ENCODE assay signal across 20 cellular contexts in the genomic region with DNA sequence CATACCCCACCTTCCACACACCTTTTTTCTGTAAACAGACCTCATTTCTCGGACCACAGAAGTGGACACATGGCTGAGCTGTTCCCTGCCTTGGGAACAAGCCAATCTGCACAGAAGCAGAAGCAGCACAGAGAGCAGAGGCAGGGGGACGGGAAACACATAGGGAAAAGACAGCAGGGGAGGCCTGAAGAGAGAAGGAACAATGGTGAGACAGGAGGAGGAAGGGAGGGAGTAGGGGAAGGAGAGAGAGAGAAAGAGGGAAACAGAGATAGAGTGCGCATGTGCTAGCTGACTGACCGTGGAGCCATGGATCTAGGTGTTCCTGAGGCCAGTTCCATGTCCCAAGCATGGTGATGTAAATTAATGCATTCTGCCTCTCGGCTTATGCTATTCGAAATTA.
DNase-seq lines count a peak whose midpoint lies in the region; ATAC-seq and TF ChIP-seq lines count a peak whose summit lies in the region.
"Had no signal": no experiment of that assay in that cellular context is flagged by ENCODE, and none has a peak within 500 bp of the region (broad histone marks: within the 10 kb centered on the region; RNA-seq: fewer than 3 reads in every experiment).

No MANE protein-coding gene starts in this region.

- no peak overlapping the region for H2BK120ac ChIP-seq in neuronal stem cell (ENCODE audit: low read depth, low read length)

- CTCF ChIA-PET in activated CD8-positive, alpha-beta T cell treated with anti-CD3 and anti-CD28 coated beads, Interleukin-2, amount 10 ng/mL, durations not matched to agents 7 days and 5 days (lab: Charles Lee) = no interaction called here
- CTCF ChIA-PET in activated CD8-positive, alpha-beta T cell treated with anti-CD3 and anti-CD28 coated beads for 36 hours (lab: Charles Lee) = no interaction called here

- no peak overlapping the region for H4K8ac ChIP-seq in neuronal stem cell (ENCODE audit: low read depth, low read length)

- H3K4me1 ChIP-seq in neuronal stem cell (ENCODE audit: control insufficient read depth in 2 of 2, insufficient read depth in 1 of 2, low read depth in 1 of 2, low read length in 2 of 2) = peaks cover 0 to 13% of the 10 kb centered on the region in 2 donors
- H3K4me1 ChIP-seq: HAP-1, Peyer's patch had no signal

- no peaks in the 10 kb centered on the region for H3K9me3 Mint-ChIP-seq in activated CD8-positive, alpha-beta T cell treated with anti-CD3 and anti-CD28 coated beads, Interleukin-2, amount 10 ng/mL, durations not matched to agents 7 days and 5 days (ENCODE audit: insufficient read depth)
- H3K9me3 Mint-ChIP-seq in activated CD8-positive, alpha-beta T cell treated with anti-CD3 and anti-CD28 coated beads for 36 hours = no peaks in the 10 kb centered on the region
- H3K9me3 Mint-ChIP-seq: CD4-positive, CD25-positive, alpha-beta regulatory T cell had no signal

- no peak for TF ChIP-seq CTCF in activated CD8-positive, alpha-beta T cell treated with anti-CD3 and anti-CD28 coated beads for 36 hours (IDR thresholded peaks at IDR 0.05)

- H2BK15ac ChIP-seq in neuronal stem cell (ENCODE audit: low read length) = no peak overlapping the region

- H3K4me3 Mint-ChIP-seq in activated CD8-positive, alpha-beta T cell treated with anti-CD3 and anti-CD28 coated beads, Interleukin-2, amount 10 ng/mL, durations not matched to agents 7 days and 5 days = no peak overlapping the region
- H3K4me3 Mint-ChIP-seq in activated CD8-positive, alpha-beta T cell treated with anti-CD3 and anti-CD28 coated beads for 36 hours = no peak overlapping the region
- H3K4me3 Mint-ChIP-seq: CD4-positive, CD25-positive, alpha-beta regulatory T cell had no signal

- H2BK12ac ChIP-seq in neuronal stem cell (ENCODE audit: low read length) = no peak overlapping the region

- DNase-seq in activated CD8-positive, alpha-beta T cell treated with anti-CD3 and anti-CD28 coated beads, Interleukin-2, amount 10 ng/mL, durations not matched to agents 7 days and 5 days = no peak
- DNase-seq in activated CD8-positive, alpha-beta T cell treated with anti-CD3 and anti-CD28 coated beads for 36 hours = no peak
- DNase-seq in islet precursor cell = peak; percentile 41
- DNase-seq in neuronal stem cell (ENCODE audit: low spot score) = no peak
- no peak for DNase-seq in NCI-H524 (lab: John Stamatoyannopoulos, UW)
- no peak for DNase-seq in SIG-M5 (lab: John Stamatoyannopoulos, UW)
- DNase-seq in T1000 (lab: John Stamatoyannopoulos, UW) = no peak
- DNase-seq: 8988T; CD4-positive, CD25-positive, alpha-beta regulatory T cell; COR-L47; GDM1; NCI-H1417 treated with DMSO at 0.1 percent for 48 hours; NCI-H2029 treated with DMSO at 0.1 percent for 48 hours; NCI-H2171 treated with DMSO at 0.1 percent for 48 hours; NCI-H446 treated with DMSO at 0.1 percent for 48 hours; Peyer's patch; Right ventricle myocardium superior had no signal

- H3K9ac ChIP-seq in neuronal stem cell (ENCODE audit: low read depth, low read length, poor library complexity) = no peak overlapping the region
- H3K9ac ChIP-seq: KMS-11 had no signal

- H3K27me3 ChIP-seq in neuronal stem cell (ENCODE audit: control insufficient read depth in 3 of 3, insufficient read depth in 3 of 3, low read depth in 1 of 3, low read length in 3 of 3) = no peaks in the 10 kb centered on the region
- H3K27me3 ChIP-seq: Peyer's patch had no signal

- H3K23ac ChIP-seq in neuronal stem cell (ENCODE audit: low read depth, low read length, poor library complexity) = no peak overlapping the region

- H3K36me3 ChIP-seq in KOPT-K1 (ENCODE audit: insufficient read depth, low read length) (peaks cover 71% of the 10 kb centered on the region), neuronal stem cell (replicated peaks in 1 of 2; ENCODE audit: control insufficient read depth in 2 of 2, insufficient read depth in 2 of 2, low read length in 2 of 2) (peaks cover 13 to 49% of the 10 kb centered on the region in 2 donors)

- no peak overlapping the region for H3K4ac ChIP-seq in neuronal stem cell (ENCODE audit: low read length)

- H3K9me3 ChIP-seq in KOPT-K1 (ENCODE audit: insufficient read depth, low read length, poor library complexity, severe bottlenecking) = no peaks in the 10 kb centered on the region
- no peaks in the 10 kb centered on the region for H3K9me3 ChIP-seq in neuronal stem cell (replicated peaks in 1 of 2; ENCODE audit: control insufficient read depth in 2 of 2, insufficient read depth in 1 of 2, low read depth in 1 of 2, low read length in 2 of 2)
- H3K9me3 ChIP-seq: HAP-1, Peyer's patch had no signal

- no peak overlapping the region for H2AK5ac ChIP-seq in neuronal stem cell (ENCODE audit: low read depth, low read length)

- POLR2A ChIA-PET in activated CD8-positive, alpha-beta T cell treated with anti-CD3 and anti-CD28 coated beads, Interleukin-2, amount 10 ng/mL, durations not matched to agents 7 days and 5 days (lab: Charles Lee) = no interaction called here
- POLR2A ChIA-PET in activated CD8-positive, alpha-beta T cell treated with anti-CD3 and anti-CD28 coated beads for 36 hours (lab: Charles Lee) = no interaction called here

- H2AFZ ChIP-seq in neuronal stem cell (ENCODE audit: low read length) = no peak overlapping the region

- H3K4me2 ChIP-seq in neuronal stem cell (ENCODE audit: insufficient read depth, low read length, poor library complexity, severe bottlenecking) = no peak overlapping the region
- H3K4me2 ChIP-seq: KMS-11 had no signal

- H3K14ac ChIP-seq in neuronal stem cell (ENCODE audit: low read length) = no peak overlapping the region

- WGBS in neuronal stem cell (ENCODE audit: extremely low coverage in 2 of 2, insufficient read length in 2 of 2, insufficient replicate concordance in 1 of 2), 2 donors = no CpG with 5 or more reads among the region's 6 CpGs

- H3K18ac ChIP-seq in neuronal stem cell (ENCODE audit: low read length) = peak overlapping the region; percentile 71

- H3K36me3 Mint-ChIP-seq in activated CD8-positive, alpha-beta T cell treated with anti-CD3 and anti-CD28 coated beads, Interleukin-2, amount 10 ng/mL, durations not matched to agents 7 days and 5 days (ENCODE audit: low read depth) = peaks cover 44% of the 10 kb centered on the region
- H3K36me3 Mint-ChIP-seq in activated CD8-positive, alpha-beta T cell treated with anti-CD3 and anti-CD28 coated beads for 36 hours (ENCODE audit: low read depth) = peaks cover 50% of the 10 kb centered on the region

- intact Hi-C loops in activated CD8-positive, alpha-beta T cell treated with anti-CD3 and anti-CD28 coated beads for 36 hours (cut with micrococcal nuclease) = no loop called here

- H3K27ac Mint-ChIP-seq in activated CD8-positive, alpha-beta T cell treated with anti-CD3 and anti-CD28 coated beads, Interleukin-2, amount 10 ng/mL, durations not matched to agents 7 days and 5 days = peak overlapping the region; percentile 23
- H3K27ac Mint-ChIP-seq in activated CD8-positive, alpha-beta T cell treated with anti-CD3 and anti-CD28 coated beads for 36 hours = no peak overlapping the region

- no peaks in the 10 kb centered on the region for H3K79me1 ChIP-seq in neuronal stem cell (ENCODE audit: low read depth, low read length)

- ATAC-seq in activated CD8-positive, alpha-beta T cell treated with anti-CD3 and anti-CD28 coated beads, Interleukin-2, amount 10 ng/mL, durations not matched to agents 7 days and 5 days = no peak
- ATAC-seq in activated CD8-positive, alpha-beta T cell treated with anti-CD3 and anti-CD28 coated beads for 36 hours = no peak

- no peak overlapping the region for H4K91ac ChIP-seq in neuronal stem cell (ENCODE audit: low read depth, low read length, poor library complexity)

- H3K4me3 ChIP-seq in neuronal stem cell (ENCODE audit: low read length in 2 of 2) = no peak overlapping the region
- H3K4me3 ChIP-seq: HAP-1, Peyer's patch had no signal

- H3K27me3 Mint-ChIP-seq in activated CD8-positive, alpha-beta T cell treated with anti-CD3 and anti-CD28 coated beads, Interleukin-2, amount 10 ng/mL, durations not matched to agents 7 days and 5 days (ENCODE audit: low read depth) = no peaks in the 10 kb centered on the region
- no peaks in the 10 kb centered on the region for H3K27me3 Mint-ChIP-seq in activated CD8-positive, alpha-beta T cell treated with anti-CD3 and anti-CD28 coated beads for 36 hours
- H3K27me3 Mint-ChIP-seq: CD4-positive, CD25-positive, alpha-beta regulatory T cell had no signal

- H3K27ac ChIP-seq in KOPT-K1 (ENCODE audit: low read depth, low read length, poor library complexity, severe bottlenecking) = peak overlapping the region; percentile 39
- no peak overlapping the region for H3K27ac ChIP-seq in neuronal stem cell (replicated peaks; ENCODE audit: low read length)
- H3K27ac ChIP-seq: KMS-11, Peyer's patch had no signal

- peak overlapping the region; percentile 57 for H2BK5ac ChIP-seq in neuronal stem cell (ENCODE audit: low read length)

- H3K4me1 Mint-ChIP-seq in activated CD8-positive, alpha-beta T cell treated with anti-CD3 and anti-CD28 coated beads, Interleukin-2, amount 10 ng/mL, durations not matched to agents 7 days and 5 days (ENCODE audit: low read depth) = peaks cover 47% of the 10 kb centered on the region
- peaks cover 4% of the 10 kb centered on the region for H3K4me1 Mint-ChIP-seq in activated CD8-positive, alpha-beta T cell treated with anti-CD3 and anti-CD28 coated beads for 36 hours (ENCODE audit: low read depth)
